Comparison of ENCODE assay signal across 1 cellular context in genomic region chr2:219173176-219173575, GRCh38.
TF ChIP-seq lines count a peak whose summit lies in the region.

No MANE protein-coding gene starts in this region.

TF ChIP-seq in HepG2, 621 proteins besides CTCF, POLR2A, EP300 and RAD21:
- TF ChIP-seq RBFOX2 (IDR thresholded peaks at IDR 0.05; ENCODE audit: low read depth, low read length), result peak; percentile 40; the same call in 1 of the 2 replicates
- TF ChIP-seq ZNF558 (CRISPR knock-in tag; IDR thresholded peaks at IDR 0.05; ENCODE audit: borderline replicate concordance), result no peak
